Comparison of ENCODE assay signal across 8 cellular contexts in the genomic region with DNA sequence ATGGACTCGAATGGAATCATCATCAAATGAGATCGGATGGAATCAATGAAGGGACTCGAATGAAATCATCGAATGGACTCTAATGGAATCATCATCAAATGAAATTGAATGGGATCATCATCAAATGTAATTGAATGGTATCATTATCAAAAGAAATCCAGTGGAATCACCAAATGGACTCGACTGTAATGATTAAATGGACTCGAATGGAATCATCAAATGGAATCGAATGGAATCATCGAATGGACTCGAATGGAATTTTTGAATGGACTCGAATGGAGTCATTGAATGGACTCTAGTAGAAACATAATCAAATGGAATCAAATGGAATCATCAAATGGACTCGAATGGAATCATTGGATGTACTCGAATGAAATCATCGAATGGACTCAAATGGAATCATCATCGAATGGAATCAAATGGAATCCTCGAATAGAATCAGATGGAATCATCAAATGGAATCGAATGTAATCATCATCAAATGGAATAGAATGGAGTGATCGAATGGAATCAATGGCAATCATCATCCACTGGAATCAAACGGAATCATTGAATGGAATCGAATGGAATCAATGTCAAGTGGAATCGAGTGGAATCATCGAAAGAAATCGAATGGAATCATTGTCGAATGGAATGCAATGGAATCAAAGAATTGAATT.
DNase-seq lines count a peak whose midpoint lies in the region; ATAC-seq, FAIRE-seq and TF ChIP-seq lines count a peak whose summit lies in the region.
"Not testable (repeated sequence)": the region's sequence is repeated elsewhere in the genome, so short reads cannot be mapped to it uniquely, and the experiment has no call there.

No MANE protein-coding gene starts in this region.

- not testable (repeated sequence) for H3K4me3 Mint-ChIP-seq in activated T-helper 1 cell treated with anti-CD3 and anti-CD28 coated beads, Interleukin-12 subunit alpha, Interleukin-12 subunit beta, Interleukin-2, Interleukin-4 antibody, amounts not matched to agents 30 ng/mL and 10 ng/mL and 1 ng/mL, durations not matched to agents 14 hours and 24 hours and 36 hours; stimulated activated memory B cell treated with anti-CD40 and anti-IgM and Interleukin-4, amounts not matched to agents 10 μg/mL and 1 μg/mL and 100 μg/mL, for 72 hours

- H3K27ac Mint-ChIP-seq in activated T-helper 1 cell treated with anti-CD3 and anti-CD28 coated beads, Interleukin-12 subunit alpha, Interleukin-12 subunit beta, Interleukin-2, Interleukin-4 antibody, amounts not matched to agents 30 ng/mL and 10 ng/mL and 1 ng/mL, durations not matched to agents 14 hours and 24 hours and 36 hours; stimulated activated memory B cell treated with anti-CD40 and anti-IgM and Interleukin-4, amounts not matched to agents 10 μg/mL and 1 μg/mL and 100 μg/mL, for 72 hours: not testable (repeated sequence)

- H3K27me3 Mint-ChIP-seq in activated T-helper 1 cell treated with anti-CD3 and anti-CD28 coated beads, Interleukin-12 subunit alpha, Interleukin-12 subunit beta, Interleukin-2, Interleukin-4 antibody, amounts not matched to agents 30 ng/mL and 10 ng/mL and 1 ng/mL, durations not matched to agents 14 hours and 24 hours and 36 hours (ENCODE audit: insufficient read depth); stimulated activated memory B cell treated with anti-CD40 and anti-IgM and Interleukin-4, amounts not matched to agents 10 μg/mL and 1 μg/mL and 100 μg/mL, for 72 hours: not testable (repeated sequence)

- H3K27ac ChIP-seq in KMS-11; endothelial cell of umbilical vein (ENCODE audit: insufficient read depth, low read depth, low read length): not testable (repeated sequence)

- not testable (repeated sequence) for H3K36me3 Mint-ChIP-seq in activated T-helper 1 cell treated with anti-CD3 and anti-CD28 coated beads, Interleukin-12 subunit alpha, Interleukin-12 subunit beta, Interleukin-2, Interleukin-4 antibody, amounts not matched to agents 30 ng/mL and 10 ng/mL and 1 ng/mL, durations not matched to agents 14 hours and 24 hours and 36 hours (ENCODE audit: low read depth); stimulated activated memory B cell treated with anti-CD40 and anti-IgM and Interleukin-4, amounts not matched to agents 10 μg/mL and 1 μg/mL and 100 μg/mL, for 72 hours

- not testable (repeated sequence) for H3K9me3 ChIP-seq in endothelial cell of umbilical vein (replicated peaks; ENCODE audit: control insufficient read depth, insufficient read depth, low read length)

- DNase-seq in Caki2 (ENCODE audit: low read depth) (peak; percentile 3), endothelial cell of umbilical vein (ENCODE audit: low read depth, low spot score) (peak; percentile 51), medulla oblongata (ENCODE audit: extremely low spot score) (peak; percentile 46)
- peak; percentile 77 for DNase-seq in activated T-helper 1 cell treated with anti-CD3 and anti-CD28 coated beads, Interleukin-12 subunit alpha, Interleukin-12 subunit beta, Interleukin-2, Interleukin-4 antibody, amounts not matched to agents 30 ng/mL and 10 ng/mL and 1 ng/mL, durations not matched to agents 14 hours and 24 hours and 36 hours (ENCODE audit: low spot score)

- dilution Hi-C loops in endothelial cell of umbilical vein (cut with MboI; ENCODE audit: extremely low pct_ligation_motif_present, low sequenced_read_pairs), result not testable (repeated sequence)

- intact Hi-C loops in activated T-helper 1 cell treated with anti-CD3 and anti-CD28 coated beads, Interleukin-12 subunit alpha, Interleukin-12 subunit beta, Interleukin-2, Interleukin-4 antibody, amounts not matched to agents 30 ng/mL and 10 ng/mL and 1 ng/mL, durations not matched to agents 14 hours and 24 hours and 36 hours (cut with micrococcal nuclease); endothelial cell of umbilical vein (cut with micrococcal nuclease): not testable (repeated sequence)

- not testable (repeated sequence) for H3K4me2 ChIP-seq in KMS-11; endothelial cell of umbilical vein (ENCODE audit: insufficient read depth, low read length)

- not testable (repeated sequence) for H3K9me1 ChIP-seq in endothelial cell of umbilical vein (replicated peaks; ENCODE audit: control insufficient read depth, extremely low read depth, insufficient read depth, low read length)

- not testable (repeated sequence) for H3K9ac ChIP-seq in KMS-11; endothelial cell of umbilical vein (replicated peaks; ENCODE audit: extremely low read depth, insufficient read depth, low read length)

- H3K27me3 ChIP-seq in KMS-11 (ENCODE audit: insufficient read depth, low read depth), result peaks cover 14% of the 10 kb centered on the region
- H3K27me3 ChIP-seq in endothelial cell of umbilical vein (ENCODE audit: control insufficient read depth in 2 of 2, insufficient read depth in 2 of 2, low read length in 2 of 2), result not testable (repeated sequence)

- H2AFZ ChIP-seq in KMS-11 (ENCODE audit: low read depth), result peak overlapping the region; percentile 0; the same call in 1 of the 2 replicates
- not testable (repeated sequence) for H2AFZ ChIP-seq in endothelial cell of umbilical vein (ENCODE audit: low read depth, low read length)

- BruUV-seq in endothelial cell of umbilical vein (replicated peaks; lab: Mats Ljungman, UMichigan), result not testable (repeated sequence)

- H3K4me3 ChIP-seq in KMS-11 (IDR thresholded peaks at IDR 0.05; ENCODE audit: insufficient read depth, low read depth, low read length); endothelial cell of umbilical vein (replicated peaks in 1 of 3; ENCODE audit: insufficient read depth in 1 of 3, low read depth in 1 of 3, low read length in 3 of 3): not testable (repeated sequence)

- in situ Hi-C loops in Caki2 (cut with HindIII; ENCODE audit: low pct_unique_long_range_greater_than_20kb, low sequenced_read_pairs), result not testable (repeated sequence)

- ATAC-seq in GM21360 (IDR thresholded peaks at IDR 0.05; ENCODE audit: unreplicated experiment) (peak; percentile 9), HG02870 (IDR thresholded peaks at IDR 0.05; ENCODE audit: unreplicated experiment) (peak; percentile 7)
- ATAC-seq in stimulated activated memory B cell treated with anti-CD40 and anti-IgM and Interleukin-4, amounts not matched to agents 10 μg/mL and 1 μg/mL and 100 μg/mL, for 72 hours, result peak; percentile 6

- CTCF ChIA-PET in endothelial cell of umbilical vein (lab: Charles Lee), result not testable (repeated sequence)

- POLR2A ChIA-PET in endothelial cell of umbilical vein (lab: Charles Lee), result not testable (repeated sequence)

- peaks cover 22% of the 10 kb centered on the region for H3K9me3 Mint-ChIP-seq in activated T-helper 1 cell treated with anti-CD3 and anti-CD28 coated beads, Interleukin-12 subunit alpha, Interleukin-12 subunit beta, Interleukin-2, Interleukin-4 antibody, amounts not matched to agents 30 ng/mL and 10 ng/mL and 1 ng/mL, durations not matched to agents 14 hours and 24 hours and 36 hours
- peaks cover 16% of the 10 kb centered on the region for H3K9me3 Mint-ChIP-seq in stimulated activated memory B cell treated with anti-CD40 and anti-IgM and Interleukin-4, amounts not matched to agents 10 μg/mL and 1 μg/mL and 100 μg/mL, for 72 hours

- not testable (repeated sequence) for H3K4me1 Mint-ChIP-seq in activated T-helper 1 cell treated with anti-CD3 and anti-CD28 coated beads, Interleukin-12 subunit alpha, Interleukin-12 subunit beta, Interleukin-2, Interleukin-4 antibody, amounts not matched to agents 30 ng/mL and 10 ng/mL and 1 ng/mL, durations not matched to agents 14 hours and 24 hours and 36 hours (ENCODE audit: low read depth); stimulated activated memory B cell treated with anti-CD40 and anti-IgM and Interleukin-4, amounts not matched to agents 10 μg/mL and 1 μg/mL and 100 μg/mL, for 72 hours

- not testable (repeated sequence) for TF ChIP-seq POLR2A in endothelial cell of umbilical vein (IDR thresholded peaks at IDR 0.05; ENCODE audit: low read depth, low read length)

- TF ChIP-seq CTCF in KMS-11 (conservative IDR thresholded peaks at IDR 0.05; ENCODE audit: low read depth, low read length); endothelial cell of umbilical vein (IDR thresholded peaks at IDR 0.05; ENCODE audit: extremely low read depth in 1 of 2, insufficient read depth in 1 of 2, low read depth in 1 of 2, low read length in 2 of 2): not testable (repeated sequence)

- not testable (repeated sequence) for H3K4me1 ChIP-seq in KMS-11 (ENCODE audit: low read depth, poor library complexity, severe bottlenecking); endothelial cell of umbilical vein (ENCODE audit: control insufficient read depth, extremely low read depth, insufficient read depth, low read length)

- peaks cover 15% of the 10 kb centered on the region for H4K20me1 ChIP-seq in KMS-11 (ENCODE audit: insufficient read depth)
- not testable (repeated sequence) for H4K20me1 ChIP-seq in endothelial cell of umbilical vein (replicated peaks; ENCODE audit: control insufficient read depth, extremely low read depth, insufficient read depth, low read length)

- H3K79me2 ChIP-seq in KMS-11 (ENCODE audit: insufficient read depth, low read depth); endothelial cell of umbilical vein (ENCODE audit: control insufficient read depth, insufficient read depth, low read length): not testable (repeated sequence)

- FAIRE-seq in endothelial cell of umbilical vein (lab: Jason Lieb, UNC), result not testable (repeated sequence)

- H3K36me3 ChIP-seq in KMS-11 (ENCODE audit: insufficient read depth), result peaks cover 14% of the 10 kb centered on the region
- H3K36me3 ChIP-seq in endothelial cell of umbilical vein (ENCODE audit: control insufficient read depth in 2 of 2, extremely low read depth in 1 of 2, insufficient read depth in 2 of 2, low read length in 2 of 2), result not testable (repeated sequence)

Comparison
In these comparisons a context has a peak if more than half of its experiments do, and no peak if none do; other contexts are left out.
1. DNase-seq: peak in every context shown above with its lines; median percentile 77 in activated T-helper 1 cell treated with anti-CD3 and anti-CD28 coated beads, Interleukin-12 subunit alpha, Interleukin-12 subunit beta, Interleukin-2, Interleukin-4 antibody, amounts not matched to agents 30 ng/mL and 10 ng/mL and 1 ng/mL, durations not matched to agents 14 hours and 24 hours and 36 hours; 51 in endothelial cell of umbilical vein; 46 in medulla oblongata; 3 in Caki2.